In genomic region chr1:2151906-2152305, GRCh38 we compare ENCODE assay signal across 34 cellular contexts.
"Had no signal": no experiment of that assay in that cellular context is flagged by ENCODE, and none has a peak within 500 bp of the region (broad histone marks: within the 10 kb centered on the region; RNA-seq: fewer than 3 reads in every experiment).

No MANE protein-coding gene starts in this region.

- H3K36me3 ChIP-seq: ascending aorta, cardiac muscle cell, tibial nerve had no signal

- DNase-seq: activated CD4-positive, alpha-beta T cell treated with anti-CD3 and anti-CD28 coated beads for 48 hours; activated CD4-positive, alpha-beta T cell treated with anti-CD3 and anti-CD28 coated beads, Interleukin-2, amount 50 U/mL, for 48 hours; activated CD8-positive, alpha-beta memory T cell treated with anti-CD3 and anti-CD28 coated beads for 24 hours; activated CD8-positive, alpha-beta memory T cell treated with anti-CD3 and anti-CD28 coated beads, Interleukin-2, amount 50 U/mL, for 4 hours; activated effector memory CD4-positive, alpha-beta T cell treated with anti-CD3 and anti-CD28 coated beads, Interleukin-2, amount 50 U/mL, for 16 hours; activated naive CD4-positive, alpha-beta T cell treated with anti-CD3 and anti-CD28 coated beads for 36 hours; activated naive CD8-positive, alpha-beta T cell treated with anti-CD3 and anti-CD28 coated beads for 36 hours; activated T-cell treated with anti-CD3 and anti-CD28 coated beads, Interleukin-2, amount 50 U/mL, for 1 hour; adrenal gland; dorsolateral prefrontal cortex; effector memory CD4-positive, alpha-beta T cell; erythroblast; head of caudate nucleus; hippocampal formation; kidney; left colon; midbrain; naive thymus-derived CD4-positive, alpha-beta T cell; occipital lobe; stimulated activated naive CD4-positive, alpha-beta T cell; T-helper 9 cell; WERI-Rb-1 had no signal

- H3K9me3 ChIP-seq: adrenal gland, ascending aorta, right atrium auricular region, suprapubic skin, tibial nerve had no signal

- H3K27ac Mint-ChIP-seq: activated naive CD4-positive, alpha-beta T cell treated with anti-CD3 and anti-CD28 coated beads for 36 hours; activated T-helper 1 cell treated with anti-CD3 and anti-CD28 coated beads, Interleukin-12 subunit alpha, Interleukin-12 subunit beta, Interleukin-2, Interleukin-4 antibody, amounts not matched to agents 30 ng/mL and 10 ng/mL and 1 ng/mL, durations not matched to agents 14 hours and 24 hours and 36 hours; brain; memory B cell had no signal

- H3K9ac ChIP-seq: parathyroid adenoma had no signal

- H3K4me3 ChIP-seq: adrenal gland, ascending aorta, cardiac muscle cell, coronary artery, right atrium auricular region, suprapubic skin, tibial nerve had no signal

- H3K4me1 Mint-ChIP-seq: neural crest cell had no signal

- ATAC-seq: activated CD4-positive, CD25-positive, alpha-beta regulatory T cell treated with anti-CD3 and anti-CD28 coated beads, Interleukin-2, amount 50 U/mL, for 24 hours had no signal

- H3K27ac ChIP-seq: adrenal gland, ascending aorta, cardiac muscle cell, coronary artery, parathyroid adenoma, right atrium auricular region, suprapubic skin, tibial nerve, WERI-Rb-1 had no signal

- H3K27me3 Mint-ChIP-seq: activated naive CD8-positive, alpha-beta T cell treated with anti-CD3 and anti-CD28 coated beads for 36 hours; memory B cell; naive thymus-derived CD4-positive, alpha-beta T cell had no signal

- H3K79me2 ChIP-seq: parathyroid adenoma had no signal

- H3K4me3 Mint-ChIP-seq: activated naive CD4-positive, alpha-beta T cell treated with anti-CD3 and anti-CD28 coated beads for 36 hours; activated T-helper 1 cell treated with anti-CD3 and anti-CD28 coated beads, Interleukin-12 subunit alpha, Interleukin-12 subunit beta, Interleukin-2, Interleukin-4 antibody, amounts not matched to agents 30 ng/mL and 10 ng/mL and 1 ng/mL, durations not matched to agents 14 hours and 24 hours and 36 hours; brain; memory B cell; neural crest cell had no signal

- H3K9me3 Mint-ChIP-seq: activated naive CD4-positive, alpha-beta T cell treated with anti-CD3 and anti-CD28 coated beads for 36 hours; activated naive CD8-positive, alpha-beta T cell treated with anti-CD3 and anti-CD28 coated beads for 36 hours; activated T-helper 1 cell treated with anti-CD3 and anti-CD28 coated beads, Interleukin-12 subunit alpha, Interleukin-12 subunit beta, Interleukin-2, Interleukin-4 antibody, amounts not matched to agents 30 ng/mL and 10 ng/mL and 1 ng/mL, durations not matched to agents 14 hours and 24 hours and 36 hours; brain had no signal

- H3K4me1 ChIP-seq: adrenal gland, ascending aorta, parathyroid adenoma, right atrium auricular region, tibial nerve had no signal

- H3K27me3 ChIP-seq: adrenal gland, ascending aorta, cardiac muscle cell, dorsolateral prefrontal cortex, right atrium auricular region, suprapubic skin, tibial nerve had no signal

- H2AFZ ChIP-seq: parathyroid adenoma had no signal
